29 cellular contexts compared by ENCODE assay signal in genomic region chr13:39297023-39297422, GRCh38.
"Had no signal": no experiment of that assay in that cellular context is flagged by ENCODE, and none has a peak within 500 bp of the region (broad histone marks: within the 10 kb centered on the region; RNA-seq: fewer than 3 reads in every experiment).

No MANE protein-coding gene starts in this region.

- H3K36me3 Mint-ChIP-seq: activated CD8-positive, alpha-beta memory T cell treated with anti-CD3 and anti-CD28 coated beads, Interleukin-2, amount 10 ng/mL, durations not matched to agents 7 days and 5 days; activated naive CD4-positive, alpha-beta T cell treated with anti-CD3 and anti-CD28 coated beads, Interleukin-2, amount 10 ng/mL, durations not matched to agents 7 days and 5 days; activated naive CD8-positive, alpha-beta T cell treated with anti-CD3 and anti-CD28 coated beads, Interleukin-2, amount 10 ng/mL, durations not matched to agents 7 days and 5 days had no signal

- FAIRE-seq: bronchial epithelial cell, colon had no signal

- DNase-seq: activated CD4-positive, alpha-beta memory T cell treated with anti-CD3 and anti-CD28 coated beads for 36 hours; activated CD4-positive, alpha-beta T cell treated with anti-CD3 and anti-CD28 coated beads for 36 hours; activated CD4-positive, alpha-beta T cell treated with anti-CD3 and anti-CD28 coated beads, Interleukin-2, amount 10 ng/mL, durations not matched to agents 24 days and 14 days; activated CD4-positive, CD25-positive, alpha-beta regulatory T cell; activated CD4-positive, CD25-positive, alpha-beta regulatory T cell treated with anti-CD3 and anti-CD28 coated beads, Interleukin-2, amount 50 U/mL, for 72 hours; activated CD8-positive, alpha-beta memory T cell treated with anti-CD3 and anti-CD28 coated beads, Interleukin-2, amount 10 ng/mL, durations not matched to agents 7 days and 5 days; activated CD8-positive, alpha-beta memory T cell treated with anti-CD3 and anti-CD28 coated beads, Interleukin-2, amount 50 U/mL, for 4 hours; activated CD8-positive, alpha-beta T cell treated with anti-CD3 and anti-CD28 coated beads, Interleukin-2, amount 10 ng/mL, durations not matched to agents 7 days and 5 days; activated effector memory CD4-positive, alpha-beta T cell treated with anti-CD3 and anti-CD28 coated beads, Interleukin-2, amount 50 U/mL, for 16 hours; activated naive CD4-positive, alpha-beta T cell treated with anti-CD3 and anti-CD28 coated beads, Interleukin-2, amount 10 ng/mL, durations not matched to agents 7 days and 5 days; activated naive CD8-positive, alpha-beta T cell treated with anti-CD3 and anti-CD28 coated beads, Interleukin-2, amount 10 ng/mL, durations not matched to agents 7 days and 5 days; activated T-cell treated with anti-CD3 and anti-CD28 coated beads, Interleukin-2, amount 50 U/mL, for 1 hour; activated T-cell treated with anti-CD3 and anti-CD28 coated beads, Interleukin-2, amount 50 U/mL, for 48 hours; brain microvascular endothelial cell; cortex of kidney; dermis blood vessel endothelial cell; effector CD4-positive, alpha-beta T cell; effector memory CD8-positive, alpha-beta T cell; erythroblast; foreskin melanocyte; T-helper 2 cell had no signal

- H3K4me3 Mint-ChIP-seq: activated CD4-positive, alpha-beta memory T cell treated with anti-CD3 and anti-CD28 coated beads for 36 hours; activated CD4-positive, alpha-beta T cell treated with anti-CD3 and anti-CD28 coated beads for 36 hours; activated CD4-positive, alpha-beta T cell treated with anti-CD3 and anti-CD28 coated beads, Interleukin-2, amount 10 ng/mL, durations not matched to agents 24 days and 14 days; activated CD8-positive, alpha-beta memory T cell treated with anti-CD3 and anti-CD28 coated beads, Interleukin-2, amount 10 ng/mL, durations not matched to agents 7 days and 5 days; activated CD8-positive, alpha-beta T cell treated with anti-CD3 and anti-CD28 coated beads, Interleukin-2, amount 10 ng/mL, durations not matched to agents 7 days and 5 days; activated naive CD4-positive, alpha-beta T cell treated with anti-CD3 and anti-CD28 coated beads, Interleukin-2, amount 10 ng/mL, durations not matched to agents 7 days and 5 days; activated naive CD8-positive, alpha-beta T cell treated with anti-CD3 and anti-CD28 coated beads, Interleukin-2, amount 10 ng/mL, durations not matched to agents 7 days and 5 days; activated T-helper 1 cell treated with anti-CD3 and anti-CD28 coated beads, Interleukin-12 subunit alpha, Interleukin-12 subunit beta, Interleukin-2, Interleukin-4 antibody, amounts not matched to agents 30 ng/mL and 10 ng/mL and 1 ng/mL, durations not matched to agents 14 hours and 24 hours and 36 hours; central memory CD8-positive, alpha-beta T cell; effector memory CD8-positive, alpha-beta T cell had no signal

- H3K27me3 ChIP-seq: ascending aorta, brain microvascular endothelial cell, esophagus muscularis mucosa had no signal

- H3K4me1 ChIP-seq: esophagus muscularis mucosa had no signal

- H3K27ac Mint-ChIP-seq: activated CD4-positive, alpha-beta memory T cell treated with anti-CD3 and anti-CD28 coated beads for 36 hours; activated CD4-positive, alpha-beta T cell treated with anti-CD3 and anti-CD28 coated beads for 36 hours; activated CD4-positive, alpha-beta T cell treated with anti-CD3 and anti-CD28 coated beads, Interleukin-2, amount 10 ng/mL, durations not matched to agents 24 days and 14 days; activated CD8-positive, alpha-beta memory T cell treated with anti-CD3 and anti-CD28 coated beads, Interleukin-2, amount 10 ng/mL, durations not matched to agents 7 days and 5 days; activated CD8-positive, alpha-beta T cell treated with anti-CD3 and anti-CD28 coated beads, Interleukin-2, amount 10 ng/mL, durations not matched to agents 7 days and 5 days; activated naive CD4-positive, alpha-beta T cell treated with anti-CD3 and anti-CD28 coated beads, Interleukin-2, amount 10 ng/mL, durations not matched to agents 7 days and 5 days; activated naive CD4-positive, alpha-beta T cell treated with anti-CD3 and anti-CD28 coated beads, Interleukin-2, amount 50 U/mL, for 72 hours; activated naive CD8-positive, alpha-beta T cell treated with anti-CD3 and anti-CD28 coated beads, Interleukin-2, amount 10 ng/mL, durations not matched to agents 7 days and 5 days; activated T-helper 1 cell treated with anti-CD3 and anti-CD28 coated beads, Interleukin-12 subunit alpha, Interleukin-12 subunit beta, Interleukin-2, Interleukin-4 antibody, amounts not matched to agents 30 ng/mL and 10 ng/mL and 1 ng/mL, durations not matched to agents 14 hours and 24 hours and 36 hours; activated T-helper 2 cell treated with anti-CD3 and anti-CD28 coated beads, Interferon-gamma antibody, Interleukin-2, Interleukin-4, amounts not matched to agents 10 μg/mL and 5 μg/mL and 100 μg/mL, durations not matched to agents 14 hours and 24 hours and 36 hours; effector memory CD8-positive, alpha-beta T cell had no signal

- H3K27me3 Mint-ChIP-seq: activated CD4-positive, alpha-beta T cell treated with anti-CD3 and anti-CD28 coated beads, Interleukin-2, amount 10 ng/mL, durations not matched to agents 24 days and 14 days; activated CD8-positive, alpha-beta memory T cell treated with anti-CD3 and anti-CD28 coated beads, Interleukin-2, amount 10 ng/mL, durations not matched to agents 7 days and 5 days; activated naive CD4-positive, alpha-beta T cell treated with anti-CD3 and anti-CD28 coated beads, Interleukin-2, amount 10 ng/mL, durations not matched to agents 7 days and 5 days; activated naive CD8-positive, alpha-beta T cell treated with anti-CD3 and anti-CD28 coated beads, Interleukin-2, amount 10 ng/mL, durations not matched to agents 7 days and 5 days; central memory CD8-positive, alpha-beta T cell; effector memory CD8-positive, alpha-beta T cell had no signal

- ATAC-seq: activated CD4-positive, alpha-beta T cell treated with anti-CD3 and anti-CD28 coated beads for 36 hours; activated CD8-positive, alpha-beta memory T cell treated with anti-CD3 and anti-CD28 coated beads, Interleukin-2, amount 10 ng/mL, durations not matched to agents 7 days and 5 days; activated CD8-positive, alpha-beta T cell treated with anti-CD3 and anti-CD28 coated beads, Interleukin-2, amount 10 ng/mL, durations not matched to agents 7 days and 5 days; activated naive CD4-positive, alpha-beta T cell treated with anti-CD3 and anti-CD28 coated beads, Interleukin-2, amount 50 U/mL, for 72 hours; effector memory CD8-positive, alpha-beta T cell had no signal

- H3K36me3 ChIP-seq: ascending aorta, brain microvascular endothelial cell, esophagus muscularis mucosa had no signal

- H3K27ac ChIP-seq: ascending aorta, brain microvascular endothelial cell had no signal

- H3K4me3 ChIP-seq: ascending aorta, esophagus muscularis mucosa had no signal

- H3K9me3 ChIP-seq: ascending aorta had no signal

- H3K9me3 Mint-ChIP-seq: central memory CD8-positive, alpha-beta T cell had no signal

- H3K4me1 Mint-ChIP-seq: activated CD4-positive, alpha-beta T cell treated with anti-CD3 and anti-CD28 coated beads for 36 hours; activated CD4-positive, alpha-beta T cell treated with anti-CD3 and anti-CD28 coated beads, Interleukin-2, amount 10 ng/mL, durations not matched to agents 24 days and 14 days; activated CD8-positive, alpha-beta memory T cell treated with anti-CD3 and anti-CD28 coated beads, Interleukin-2, amount 10 ng/mL, durations not matched to agents 7 days and 5 days; activated naive CD4-positive, alpha-beta T cell treated with anti-CD3 and anti-CD28 coated beads, Interleukin-2, amount 10 ng/mL, durations not matched to agents 7 days and 5 days; activated naive CD8-positive, alpha-beta T cell treated with anti-CD3 and anti-CD28 coated beads, Interleukin-2, amount 10 ng/mL, durations not matched to agents 7 days and 5 days; central memory CD8-positive, alpha-beta T cell had no signal
